In the genomic region with DNA sequence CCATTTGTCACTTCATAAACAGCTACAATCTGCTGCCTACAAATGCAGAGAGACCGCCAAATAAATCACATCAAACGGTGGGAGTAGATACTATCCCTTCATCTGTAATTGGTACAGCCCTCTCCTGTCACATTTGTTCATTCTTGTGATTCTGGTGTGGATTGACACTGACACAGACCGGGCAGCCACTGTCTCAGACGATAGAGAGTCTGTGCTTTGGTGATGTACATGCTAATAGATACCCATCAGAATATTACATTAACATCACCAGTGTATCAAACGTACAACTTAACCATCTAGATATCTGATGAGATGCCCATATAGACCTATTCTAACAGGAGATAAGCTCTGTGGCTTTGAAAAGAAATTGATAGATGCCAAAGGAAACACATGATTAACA, we compare ENCODE assay signal across 17 cellular contexts.
DNase-seq lines count a peak whose midpoint lies in the region; ATAC-seq and TF ChIP-seq lines count a peak whose summit lies in the region.
"Had no signal": no experiment of that assay in that cellular context is flagged by ENCODE, and none has a peak within 500 bp of the region (broad histone marks: within the 10 kb centered on the region; RNA-seq: fewer than 3 reads in every experiment).

No MANE protein-coding gene starts in this region.

- H3K4me3 ChIP-seq in tibial artery (no peak overlapping the region), Caco-2 (ENCODE audit: low read depth, low read length) (no peak overlapping the region)
- H3K4me3 ChIP-seq: BLaER1, GM23248, Peyer's patch had no signal

- H3K36me3 ChIP-seq in tibial artery = no peaks in the 10 kb centered on the region
- H3K36me3 ChIP-seq in Caco-2 (ENCODE audit: control insufficient read depth, insufficient read depth, low read length) = no peaks in the 10 kb centered on the region
- H3K36me3 ChIP-seq: BLaER1, Peyer's patch had no signal

- intact Hi-C loops in tibial artery (cut with DNase I; ENCODE audit: low total_unique reads) = no loop called here
- intact Hi-C loops in Caco-2 (cut with micrococcal nuclease; ENCODE audit: unreplicated experiment) = no loop called here

- CTCF ChIA-PET in Caco-2 (lab: Charles Lee) = no interaction called here

- H3K9me3 Mint-ChIP-seq in chondrocyte (ENCODE audit: low read depth) (no peaks in the 10 kb centered on the region), nephron (no peaks in the 10 kb centered on the region), Caco-2 (ENCODE audit: unreplicated experiment) (no peaks in the 10 kb centered on the region)
- H3K9me3 Mint-ChIP-seq: CD8-positive, alpha-beta memory T cell had no signal

- TF ChIP-seq CTCF in chondrocyte (IDR thresholded peaks at IDR 0.05) = no peak
- TF ChIP-seq CTCF in nephron (IDR thresholded peaks at IDR 0.05; ENCODE audit: unreplicated experiment in 3 of 3) = no peak
- no peak for TF ChIP-seq CTCF in tibial artery (IDR thresholded peaks at IDR 0.05)
- no peak for TF ChIP-seq CTCF in Caco-2 (IDR thresholded peaks at IDR 0.05; ENCODE audit: insufficient read depth in 1 of 2, low read depth in 1 of 2, low read length in 1 of 2, severe bottlenecking in 1 of 2, unreplicated experiment in 1 of 2)

- POLR2A ChIA-PET in Caco-2 (lab: Charles Lee) = no interaction called here

- H3K27me3 Mint-ChIP-seq in chondrocyte (ENCODE audit: low read depth) = no peaks in the 10 kb centered on the region
- H3K27me3 Mint-ChIP-seq in nephron (ENCODE audit: low read depth) = no peaks in the 10 kb centered on the region
- H3K27me3 Mint-ChIP-seq in Caco-2 (ENCODE audit: insufficient read depth, unreplicated experiment) = peaks cover 2% of the 10 kb centered on the region

- H3K27ac Mint-ChIP-seq in chondrocyte (ENCODE audit: unreplicated experiment) = peak overlapping the region; percentile 34
- H3K27ac Mint-ChIP-seq in nephron = peak overlapping the region; percentile 31 to 97 (median 38)
- no peak overlapping the region for H3K27ac Mint-ChIP-seq in Caco-2 (ENCODE audit: unreplicated experiment)
- H3K27ac Mint-ChIP-seq: CD8-positive, alpha-beta memory T cell had no signal

- no peak for ATAC-seq in GM21619 (IDR thresholded peaks at IDR 0.05; ENCODE audit: unreplicated experiment)

- peaks cover 0 to 88% (median 40%) of the 10 kb centered on the region in 4 donors for H3K4me1 ChIP-seq in tibial artery
- H3K4me1 ChIP-seq in Caco-2 = no peaks in the 10 kb centered on the region

- DNase-seq in NCI-H460 (ENCODE audit: extremely low read depth, low read depth) = peak; percentile 61
- DNase-seq in chondrocyte (ENCODE audit: low spot score) = no peak
- DNase-seq in tibial artery = no peak
- DNase-seq in Caco-2 = no peak
- no peak for DNase-seq in NCI-H2227 treated with DMSO at 0.1 percent for 48 hours (lab: John Stamatoyannopoulos, UW)
- DNase-seq: CD8-positive, alpha-beta memory T cell; GM23248; Kasumi-1; NCI-H1105 treated with DMSO at 0.1 percent for 48 hours; NCI-H187 treated with DMSO at 0.1 percent for 48 hours; NCI-H2171; NCI-H510A; Peyer's patch; SIG-M5 had no signal

- H3K4me1 Mint-ChIP-seq in chondrocyte (ENCODE audit: low read depth) (peaks cover 76% of the 10 kb centered on the region), nephron (peaks cover 64% of the 10 kb centered on the region), Caco-2 (ENCODE audit: low read depth, unreplicated experiment) (no peaks in the 10 kb centered on the region)
- H3K4me1 Mint-ChIP-seq: CD8-positive, alpha-beta memory T cell had no signal

- peak overlapping the region; percentile 60 to 75 for H3K27ac ChIP-seq in tibial artery
- H3K27ac ChIP-seq: BLaER1, Peyer's patch had no signal

- H3K27me3 ChIP-seq in tibial artery (no peaks in the 10 kb centered on the region), Caco-2 (replicated peaks; ENCODE audit: control insufficient read depth, insufficient read depth, low read length) (no peaks in the 10 kb centered on the region)
- H3K27me3 ChIP-seq: BLaER1, Peyer's patch had no signal

- H3K4me3 Mint-ChIP-seq in chondrocyte (ENCODE audit: unreplicated experiment) (no peak overlapping the region), nephron (no peak overlapping the region), Caco-2 (ENCODE audit: unreplicated experiment) (no peak overlapping the region)
- H3K4me3 Mint-ChIP-seq: CD8-positive, alpha-beta memory T cell had no signal

- H3K9me3 ChIP-seq in tibial artery (no peaks in the 10 kb centered on the region), Caco-2 (no peaks in the 10 kb centered on the region)
- H3K9me3 ChIP-seq: BLaER1, Peyer's patch had no signal

- no TSS peak for BruUV-seq in Caco-2 (replicated peaks; lab: Mats Ljungman, UMichigan)

- no peaks in the 10 kb centered on the region for H3K36me3 Mint-ChIP-seq in chondrocyte (ENCODE audit: low read depth)
- H3K36me3 Mint-ChIP-seq in nephron (ENCODE audit: low read depth) = no peaks in the 10 kb centered on the region
- H3K36me3 Mint-ChIP-seq in Caco-2 (ENCODE audit: insufficient read depth, unreplicated experiment) = no peaks in the 10 kb centered on the region
- H3K36me3 Mint-ChIP-seq: CD8-positive, alpha-beta memory T cell had no signal
